In genomic region chr16:5442986-5443385, GRCh38 we compare ENCODE assay signal across 31 cellular contexts.
"Had no signal": no experiment of that assay in that cellular context is flagged by ENCODE, and none has a peak within 500 bp of the region (broad histone marks: within the 10 kb centered on the region; RNA-seq: fewer than 3 reads in every experiment).

No MANE protein-coding gene starts in this region.

- H3K27ac ChIP-seq: adrenal gland, ascending aorta, body of pancreas, brain microvascular endothelial cell, breast epithelium, cardiac muscle cell had no signal

- ATAC-seq: activated naive CD4-positive, alpha-beta T cell treated with anti-CD3 and anti-CD28 coated beads, Interleukin-2, amount 50 U/mL, for 72 hours; activated naive CD8-positive, alpha-beta T cell treated with anti-CD3 and anti-CD28 coated beads, Interleukin-2, amount 50 U/mL, for 24 hours; activated T-cell treated with anti-CD3 and anti-CD28 coated beads, Interleukin-2, amount 50 U/mL, for 4 hours; activated T-cell treated with anti-CD3 and anti-CD28 coated beads, Interleukin-2, amount 50 U/mL, for 72 hours; activated T-helper 17 cell treated with anti-CD3 and anti-CD28 coated beads, Interleukin-2, amount 50 U/mL, for 72 hours; body of pancreas had no signal

- DNase-seq: activated effector memory CD4-positive, alpha-beta T cell treated with anti-CD3 and anti-CD28 coated beads, Interleukin-2, amount 50 U/mL, for 16 hours; activated effector memory CD4-positive, alpha-beta T cell treated with Interleukin-2 at 50 U/mL for 16 hours; activated gamma-delta T cell; activated gamma-delta T cell treated with Interleukin-2 at 50 U/mL for 16 hours; activated naive CD4-positive, alpha-beta T cell; activated naive CD4-positive, alpha-beta T cell treated with anti-CD3 and anti-CD28 coated beads for 36 hours; activated naive CD4-positive, alpha-beta T cell treated with anti-CD3 and anti-CD28 coated beads, Interleukin-2, amount 10 ng/mL, durations not matched to agents 7 days and 5 days; activated naive CD4-positive, alpha-beta T cell treated with anti-CD3 and anti-CD28 coated beads, Interleukin-2, amount 50 U/mL, for 16 hours; activated naive CD4-positive, alpha-beta T cell treated with Interleukin-2 at 50 U/mL for 16 hours; activated naive CD8-positive, alpha-beta T cell treated with anti-CD3 and anti-CD28 coated beads for 36 hours; activated naive CD8-positive, alpha-beta T cell treated with anti-CD3 and anti-CD28 coated beads, Interleukin-2, amount 10 ng/mL, durations not matched to agents 7 days and 5 days; activated naive CD8-positive, alpha-beta T cell treated with anti-CD3 and anti-CD28 coated beads, Interleukin-2, amount 50 U/mL, for 24 hours; activated T-cell treated with anti-CD3 and anti-CD28 coated beads, Interleukin-2, amount 50 U/mL, for 1 hour; activated T-cell treated with anti-CD3 and anti-CD28 coated beads, Interleukin-2, amount 50 U/mL, for 24 hours; activated T-cell treated with anti-CD3 and anti-CD28 coated beads, Interleukin-2, amount 50 U/mL, for 4 hours; activated T-cell treated with anti-CD3 and anti-CD28 coated beads, Interleukin-2, amount 50 U/mL, for 48 hours; activated T-cell treated with anti-CD3 and anti-CD28 coated beads, Interleukin-2, amount 50 U/mL, for 72 hours; adrenal gland; amniotic stem cell; amygdala; anterior cingulate cortex; aorta; body of pancreas; brain microvascular endothelial cell; central memory CD4-positive, alpha-beta T cell; cerebellar nuclear complex had no signal

- H3K36me3 ChIP-seq: adrenal gland, ascending aorta, brain microvascular endothelial cell, breast epithelium, cardiac muscle cell had no signal

- H3K9me3 ChIP-seq: adrenal gland, ascending aorta, body of pancreas had no signal

- H3K4me1 ChIP-seq: adrenal gland, ascending aorta, body of pancreas, breast epithelium had no signal

- H3K4me3 ChIP-seq: adrenal gland, ascending aorta, body of pancreas, breast epithelium, cardiac muscle cell had no signal
